ENCODE assay signal across 10 cellular contexts in the genomic region with DNA sequence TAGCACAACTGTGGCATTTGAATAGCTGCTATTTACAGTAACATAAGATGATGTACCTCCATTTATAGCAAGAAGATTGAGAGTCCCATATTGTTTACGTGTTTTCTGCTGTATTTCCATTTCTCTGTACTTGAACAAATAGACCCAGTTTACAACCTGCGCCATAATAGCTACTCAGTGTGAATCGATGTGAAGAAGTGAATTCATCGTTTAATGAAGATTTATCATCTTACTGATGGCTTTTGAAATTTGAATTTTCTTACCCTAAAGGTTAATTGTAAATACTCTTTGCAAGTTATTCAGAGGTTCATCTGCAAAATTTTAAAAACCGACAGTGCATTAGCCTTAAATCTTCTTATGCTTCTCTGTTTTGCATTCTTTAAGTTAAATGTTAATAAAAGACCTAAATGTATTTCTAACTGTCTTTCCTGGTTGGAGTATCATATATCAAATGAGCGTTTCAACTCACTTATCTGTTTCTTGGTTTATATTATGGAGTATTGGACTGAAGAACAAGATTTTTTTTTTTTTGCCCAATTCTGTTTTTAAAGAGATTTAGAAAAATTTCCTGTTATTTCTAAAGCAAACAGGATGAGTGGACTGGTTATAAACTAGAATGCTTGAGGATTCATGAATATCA. TPM values are rescaled to one million over a fixed set of nuclear protein-coding genes. Genes with fewer than 3 reads are reported as not detected.
DNase-seq lines count a peak whose midpoint lies in the region; ATAC-seq, FAIRE-seq and TF ChIP-seq lines count a peak whose summit lies in the region.
"Had no signal": no experiment of that assay in that cellular context is flagged by ENCODE, and none has a peak within 500 bp of the region (broad histone marks: within the 10 kb centered on the region; RNA-seq: fewer than 3 reads in every experiment).

No MANE protein-coding gene starts in this region.

- peaks cover 18% of the 10 kb centered on the region for H3K36me3 ChIP-seq in BLaER1
- 0 out of 4 replicates have a peak, but pooled peaks cover 0 to 2% of the 10 kb centered on the region in 2 experiments for H3K36me3 ChIP-seq in GM12878 (ENCODE audit: control insufficient read depth in 2 of 2, insufficient read depth in 2 of 2, low read length in 1 of 2)
- no peaks in the 10 kb centered on the region for H3K36me3 ChIP-seq in small intestine (ENCODE audit: control insufficient read depth in 2 of 2, insufficient read depth in 2 of 2, low read length in 2 of 2)

- no peaks in the 10 kb centered on the region for H3K27me3 Mint-ChIP-seq in IgD-negative memory B cell
- H3K27me3 Mint-ChIP-seq in natural killer cell treated with Interleukin-12 subunit alpha and Interleukin-12 subunit beta and Interleukin-15 and Interleukin-18, amount 100 ng/mL, for 72 hours: no peaks in the 10 kb centered on the region
- H3K27me3 Mint-ChIP-seq: memory B cell had no signal

- in situ Hi-C loops in GM12878 (cut with MboI) (no loop called here), ACHN (cut with HindIII; ENCODE audit: low pct_ligation_motif_present, low pct_unique_long_range_greater_than_20kb, low sequenced_read_pairs) (no loop called here), GM13977 (cut with MboI; ENCODE audit: low pct_unique_long_range_greater_than_20kb, low sequenced_read_pairs, unreplicated experiment) (no loop called here)

- CTCF ChIA-PET in GM12878 (lab: Yijun Ruan, JAX): interaction anchor here (0.8 to 6.9 kb wide), 6 partner anchors 11 to 87 kb away, joined by 3 to 37 read pairs (median 21); no protein-coding TSS in a partner anchor

- RAD21 ChIA-PET in GM12878 (lab: Charles Lee; ENCODE audit: unreplicated experiment): interaction anchor here (1.2 to 8.1 kb wide), 6 partner anchors 15 to 55 kb away, joined by 4 to 67 read pairs (median 10); no protein-coding TSS in a partner anchor

- H3K27ac ChIP-seq in BLaER1 (no peak overlapping the region), GM12878 (ENCODE audit: control insufficient read depth, insufficient read depth) (no peak overlapping the region), small intestine (ENCODE audit: low read depth in 1 of 2, low read length in 1 of 2) (no peak overlapping the region)

- H3K79me2 ChIP-seq in GM12878 (ENCODE audit: control insufficient read depth, insufficient read depth, low read length): peaks cover 51% of the 10 kb centered on the region

- H3K9ac ChIP-seq in BLaER1: peak overlapping the region; percentile 95; the same call in 1 of the 2 replicates
- H3K9ac ChIP-seq in GM12878 (ENCODE audit: control insufficient read depth, insufficient read depth, low read length): no peak overlapping the region

- no peak for TF ChIP-seq POLR2A in GM12878 (IDR thresholded peaks at IDR 0.05; ENCODE audit: low read depth, low read length)

- 96% methylated on average over 6 of the region's 6 CpGs for WGBS in GM12878 (ENCODE audit: insufficient coverage, insufficient replicate concordance, low lambda C conversion rate, missing lambda C conversion rate)
- WGBS in small intestine, 3 donors: 44 to 59% (median 56%) methylated on average over 6 of the region's 6 CpGs

- ATAC-seq in GM12878: no peak
- ATAC-seq in natural killer cell treated with Interleukin-12 subunit alpha and Interleukin-12 subunit beta and Interleukin-15 and Interleukin-18, amount 100 ng/mL, for 72 hours: no peak

- FAIRE-seq in GM12878 (lab: Jason Lieb, UNC) (no peak), small intestine (lab: Jason Lieb, UNC) (no peak)

- peaks cover 69% of the 10 kb centered on the region for H4K20me1 ChIP-seq in BLaER1
- H4K20me1 ChIP-seq in GM12878 (ENCODE audit: control insufficient read depth, insufficient read depth): no peaks in the 10 kb centered on the region

- peak overlapping the region; percentile 43 to 84 (median 71) for H3K27ac Mint-ChIP-seq in IgD-negative memory B cell
- H3K27ac Mint-ChIP-seq in natural killer cell treated with Interleukin-12 subunit alpha and Interleukin-12 subunit beta and Interleukin-15 and Interleukin-18, amount 100 ng/mL, for 72 hours: peak overlapping the region in 1 of 2 donors; percentile 84

- H3K4me1 ChIP-seq in BLaER1 (peaks cover 59% of the 10 kb centered on the region), GM12878 (ENCODE audit: control insufficient read depth, insufficient read depth, low read length) (peaks cover 13% of the 10 kb centered on the region), small intestine (ENCODE audit: control insufficient read depth in 2 of 2, insufficient read depth in 1 of 2, low read depth in 1 of 2, low read length in 1 of 2) (peaks cover 4 to 15% of the 10 kb centered on the region in 2 donors)

- peak overlapping the region; percentile 79 for H3K4me2 ChIP-seq in BLaER1
- H3K4me2 ChIP-seq in GM12878 (ENCODE audit: control insufficient read depth, insufficient read depth): peak overlapping the region; percentile 73; the same call in 1 of the 2 replicates

- no peaks in the 10 kb centered on the region for H3K9me3 Mint-ChIP-seq in IgD-negative memory B cell
- H3K9me3 Mint-ChIP-seq in natural killer cell treated with Interleukin-12 subunit alpha and Interleukin-12 subunit beta and Interleukin-15 and Interleukin-18, amount 100 ng/mL, for 72 hours: no peaks in the 10 kb centered on the region
- H3K9me3 Mint-ChIP-seq: memory B cell had no signal

- H3K9me3 ChIP-seq in BLaER1: no peaks in the 10 kb centered on the region
- H3K9me3 ChIP-seq in GM12878 (replicated peaks; ENCODE audit: control insufficient read depth, insufficient read depth, low read length): no peaks in the 10 kb centered on the region
- H3K9me3 ChIP-seq in small intestine (ENCODE audit: control insufficient read depth, low read depth): no peaks in the 10 kb centered on the region

- H3K4me3 Mint-ChIP-seq in IgD-negative memory B cell: peak overlapping the region; percentile 19 to 90 (median 46)
- H3K4me3 Mint-ChIP-seq in natural killer cell treated with Interleukin-12 subunit alpha and Interleukin-12 subunit beta and Interleukin-15 and Interleukin-18, amount 100 ng/mL, for 72 hours: peak overlapping the region; percentile 92

- H2AFZ ChIP-seq in GM12878 (ENCODE audit: control insufficient read depth, low read depth, low read length): no peak overlapping the region

- H3K27me3 ChIP-seq in BLaER1: no peaks in the 10 kb centered on the region
- no peaks in the 10 kb centered on the region for H3K27me3 ChIP-seq in GM12878 (replicated peaks in 1 of 2; ENCODE audit: control insufficient read depth in 2 of 2, insufficient read depth in 2 of 2, low read length in 1 of 2)
- H3K27me3 ChIP-seq in small intestine (ENCODE audit: control insufficient read depth in 2 of 2, insufficient read depth in 2 of 2, low read length in 2 of 2): no peaks in the 10 kb centered on the region

- peaks cover 41 to 57% (median 49%) of the 10 kb centered on the region in 3 donors for H3K4me1 Mint-ChIP-seq in IgD-negative memory B cell
- peaks cover 41 to 57% of the 10 kb centered on the region in 2 donors for H3K4me1 Mint-ChIP-seq in natural killer cell treated with Interleukin-12 subunit alpha and Interleukin-12 subunit beta and Interleukin-15 and Interleukin-18, amount 100 ng/mL, for 72 hours (ENCODE audit: low read depth in 2 of 2)

- TF ChIP-seq EP300 in GM12878 (IDR thresholded peaks at IDR 0.05; ENCODE audit: borderline replicate concordance in 1 of 2, control insufficient read depth in 1 of 2, low read depth in 2 of 2, low read length in 2 of 2): no peak

- POLR2A ChIA-PET in GM12878 (lab: Charles Lee): interaction anchor here (1.2 to 3.0 kb wide), 6 partner anchors 10 to 53 kb away, joined by 5 to 17 read pairs (median 8); no protein-coding TSS in a partner anchor

- TF ChIP-seq RAD21 in GM12878 (IDR thresholded peaks at IDR 0.05; ENCODE audit: insufficient read depth, low read depth, low read length): no peak

- intact Hi-C loops in GM12878 (cut with micrococcal nuclease; ENCODE audit: unreplicated experiment): loop anchor here (2.0 kb wide), 1 partner anchor 54 kb away; no protein-coding TSS in a partner anchor

- no peak for DNase-seq in GM12878 (ENCODE audit: low read depth, low spot score)
- DNase-seq in natural killer cell treated with Interleukin-12 subunit alpha and Interleukin-12 subunit beta and Interleukin-15 and Interleukin-18, amount 100 ng/mL, for 72 hours (ENCODE audit: low spot score): no peak
- no peak for DNase-seq in small intestine
- DNase-seq in GM03348 (ENCODE audit: low spot score): no peak
- DNase-seq in ACHN: no peak
- no peak for DNase-seq in GM13977 (ENCODE audit: low spot score)
- DNase-seq: stimulated activated CD4-positive, alpha-beta T cell treated with anti-CD3 and anti-CD28 coated beads, Interleukin-2, amount 100 ng/mL, for 24 hours had no signal

- SMC1A ChIA-PET in GM12878 (lab: Charles Lee; ENCODE audit: uncharacterized antibody, unreplicated experiment): interaction anchor here (1.0 to 8.1 kb wide), 10 partner anchors 9 to 89 kb away, joined by 3 to 78 read pairs (median 11); no protein-coding TSS in a partner anchor

- peak overlapping the region; percentile 99; the same call in 1 of the 2 replicates for H3K4me3 ChIP-seq in BLaER1
- H3K4me3 ChIP-seq in GM12878: peak overlapping the region; percentile 79
- no peak overlapping the region for H3K4me3 ChIP-seq in small intestine (ENCODE audit: low read depth in 1 of 2, low read length in 2 of 2)

- no TSS peak for BruUV-seq in GM12878 (replicated peaks; lab: Mats Ljungman, UMichigan)

- H3K36me3 Mint-ChIP-seq in IgD-negative memory B cell: no peaks in the 10 kb centered on the region
- no peaks in the 10 kb centered on the region for H3K36me3 Mint-ChIP-seq in natural killer cell treated with Interleukin-12 subunit alpha and Interleukin-12 subunit beta and Interleukin-15 and Interleukin-18, amount 100 ng/mL, for 72 hours
- H3K36me3 Mint-ChIP-seq: memory B cell had no signal

- TF ChIP-seq CTCF in GM12878 (IDR thresholded peaks at IDR 0.05 in 2 of 3, conservative IDR thresholded peaks at IDR 0.05 in 1 of 3; ENCODE audit: control insufficient read depth in 2 of 3, extremely low read depth in 1 of 3, insufficient read depth in 1 of 3, low read depth in 3 of 3, low read length in 3 of 3) (no peak), GM13977 (IDR thresholded peaks at IDR 0.05; ENCODE audit: extremely low read depth, insufficient read depth, missing control alignments) (no peak)

RNA-seq across cellular contexts. Expression of a gene that starts 2.2 kb away (rescaled TPM):
- polyA plus RNA-seq in IgD-negative memory B cell: 8.3 TPM
- 15.8 and 15.9 TPM in 2 replicates for total RNA-seq in GM12878 (2013; cell fraction: nucleolus; rRNA removed)
- 11.8 and 12.8 TPM in 2 replicates for total RNA-seq in GM12878 (2014; rRNA removed)
- 15.6 and 16.0 TPM in 2 replicates for total RNA-seq in GM12878 (2014; rRNA removed; fragmentation: Illumina TruSeq; extraction: Trizol)
- 14.8 TPM in 2 replicates for total RNA-seq in GM12878 (2021)
- 7.9 TPM for polyA plus RNA-seq in GM12878 (2011; ENCODE audit: low read depth)
- 19.8 and 23.0 TPM in 2 replicates for polyA plus RNA-seq in GM12878 (2011; rRNA removed)
- polyA plus RNA-seq in GM12878 (2011; cell fraction: cytosol; rRNA removed): 10.3 and 10.7 TPM in 2 replicates
- 9.7 and 13.5 TPM in 2 replicates for polyA plus RNA-seq in GM12878 (2011; cell fraction: nucleus; rRNA removed)
- 9.4 and 11.5 TPM in 2 replicates for polyA plus RNA-seq in GM12878 (2012)
- polyA plus RNA-seq in GM12878 (2014; fragmentation: Illumina TruSeq; extraction: Trizol): 14.6 and 20.8 TPM in 2 replicates
- 1 to 10 TPM; 3.2 to 4.2 TPM for polyA plus RNA-seq in GM12878 (2014; fragmentation: Nextera tagmentation; extraction: Ambion mirVana)
- 8.4 and 8.8 TPM in 2 replicates for polyA plus RNA-seq in GM12878 (2014; rRNA removed)
- 1 to 10 TPM; 8.1 to 8.4 TPM for polyA plus RNA-seq in GM12878 (2016; fragmentation: Nextera tagmentation; extraction: Ambion mirVana)
- 10.9 and 12.6 TPM in 2 replicates for polyA minus RNA-seq in GM12878 (2011; rRNA and poly(A)+ RNA removed)
- polyA minus RNA-seq in GM12878 (2011; cell fraction: cytosol; rRNA and poly(A)+ RNA removed): 6.0 and 7.1 TPM in 2 replicates
- 4.0 and 5.2 TPM in 2 replicates for polyA minus RNA-seq in GM12878 (2011; cell fraction: nucleus; rRNA and poly(A)+ RNA removed)
- 10 to 100 TPM; 15.8 to 18.8 TPM for total RNA-seq in natural killer cell treated with Interleukin-12 subunit alpha and Interleukin-12 subunit beta and Interleukin-15 and Interleukin-18, amount 100 ng/mL, for 72 hours
- 10 to 100 TPM in 1 of 3 donors, 1 to 10 TPM in 2; 8.1 to 11.2 (median 8.3) TPM for polyA plus RNA-seq in small intestine

RNA-seq across cellular contexts. Expression of a gene that starts 12.2 kb away (rescaled TPM):
- polyA plus RNA-seq in IgD-negative memory B cell (0.30 TPM), GM12878 (2011; rRNA removed) (0.41 and 0.42 TPM in 2 replicates), GM12878 (2014; fragmentation: Illumina TruSeq; extraction: Trizol) (0.12 and 1.1 TPM in 2 replicates), GM12878 (2014; fragmentation: Nextera tagmentation; extraction: Ambion mirVana) (under 1 TPM in 1 of 2 experiments, not detected in 1; 0.07 TPM), GM12878 (2014; rRNA removed) (0.06 and 0.10 TPM in 2 replicates), GM12878 (2016; fragmentation: Nextera tagmentation; extraction: Ambion mirVana) (under 1 TPM in 1 of 2 experiments, not detected in 1; 0.33 TPM), small intestine (under 1 TPM in 1 of 3 donors, not detected in 2; 0.06 TPM)
- total RNA-seq in GM12878 (2013; cell fraction: nucleolus; rRNA removed): 0.48 and 1.2 TPM in 2 replicates
- total RNA-seq in GM12878 (2014; rRNA removed) (0.28 and 0.44 TPM in 2 replicates), GM12878 (2014; rRNA removed; fragmentation: Illumina TruSeq; extraction: Trizol) (0.27 TPM in 1 of 2 replicates, not detected in the other), GM12878 (2021) (0.18 TPM in 1 of 2 replicates, not detected in the other)
- polyA plus RNA-seq in GM12878 (2011; ENCODE audit: low read depth): 0.35 TPM
- polyA plus RNA-seq in GM12878 (2011; cell fraction: cytosol; rRNA removed): 0.65 and 0.69 TPM in 2 replicates
- 0.79 and 0.82 TPM in 2 replicates for polyA plus RNA-seq in GM12878 (2011; cell fraction: nucleus; rRNA removed)
- polyA plus RNA-seq in GM12878 (2012): 0.30 and 0.48 TPM in 2 replicates
- polyA minus RNA-seq in GM12878 (2011; rRNA and poly(A)+ RNA removed): 0.37 and 1.0 TPM in 2 replicates
- polyA minus RNA-seq in GM12878 (2011; cell fraction: cytosol; rRNA and poly(A)+ RNA removed): not detected in 2 replicates
- polyA minus RNA-seq in GM12878 (2011; cell fraction: nucleus; rRNA and poly(A)+ RNA removed): 0.29 and 0.73 TPM in 2 replicates
- not detected for total RNA-seq in natural killer cell treated with Interleukin-12 subunit alpha and Interleukin-12 subunit beta and Interleukin-15 and Interleukin-18, amount 100 ng/mL, for 72 hours

Comparison
In these comparisons a context has a peak if more than half of its experiments do, and no peak if none do; other contexts are left out.
1. H3K4me3 ChIP-seq: peak in BLaER1 (single experiment) and GM12878 (single experiment); none in small intestine (0 of 2).